ENCODE assay signal across 38 cellular contexts in genomic region chr1:206883160-206883559, GRCh38. TPM values are rescaled to one million over a fixed set of nuclear protein-coding genes. Genes with fewer than 3 reads are reported as not detected.
"Had no signal": no experiment of that assay in that cellular context is flagged by ENCODE, and none has a peak within 500 bp of the region (broad histone marks: within the 10 kb centered on the region; RNA-seq: fewer than 3 reads in every experiment).

No MANE protein-coding gene starts in this region.

- H3K9me3 ChIP-seq: neutrophil had no signal

- H3K4me1 ChIP-seq: lower lobe of right lung, neural progenitor cell, parathyroid adenoma, right atrium auricular region, right lobe of liver, tibial nerve, uterus had no signal

- H3K27me3 ChIP-seq: neural progenitor cell, right atrium auricular region, right lobe of liver, tibial nerve, uterus had no signal

- H3K4me3 ChIP-seq: lower lobe of right lung, neural progenitor cell, right atrium auricular region, right lobe of liver, smooth muscle cell, tibial nerve, uterus had no signal

- H3K9ac ChIP-seq: neural progenitor cell, parathyroid adenoma had no signal

- H3K4me3 Mint-ChIP-seq: mesothelial cell of epicardium; naive B cell; natural killer cell; nephron progenitor cell; neural progenitor cell; stimulated activated memory B cell treated with anti-CD40 and anti-IgM and Interleukin-4, amounts not matched to agents 10 μg/mL and 1 μg/mL and 100 μg/mL, for 72 hours; stimulated activated naive CD8-positive, alpha-beta T cell treated with anti-CD3 and anti-CD28 coated beads, Interleukin-15, amount 100 ng/mL, for 72 hours; type B pancreatic cell had no signal

- H3K27ac Mint-ChIP-seq: mesothelial cell of epicardium; naive B cell; natural killer cell; nephron progenitor cell; neural progenitor cell; progenitor cell of endocrine pancreas; stimulated activated memory B cell treated with anti-CD40 and anti-IgM and Interleukin-4, amounts not matched to agents 10 μg/mL and 1 μg/mL and 100 μg/mL, for 72 hours; stimulated activated naive CD8-positive, alpha-beta T cell treated with anti-CD3 and anti-CD28 coated beads, Interleukin-15, amount 100 ng/mL, for 72 hours; type B pancreatic cell had no signal

- H3K4me1 Mint-ChIP-seq: naive B cell; neural progenitor cell; stimulated activated naive CD8-positive, alpha-beta T cell treated with anti-CD3 and anti-CD28 coated beads, Interleukin-15, amount 100 ng/mL, for 72 hours had no signal

- H3K4me2 ChIP-seq: neural progenitor cell, smooth muscle cell had no signal

- H3K36me3 ChIP-seq: lower lobe of right lung, neural progenitor cell, neutrophil, right atrium auricular region, right lobe of liver, tibial nerve, uterus had no signal

- H3K79me2 ChIP-seq: parathyroid adenoma had no signal

- H3K27ac ChIP-seq: lower lobe of right lung, neural progenitor cell, neutrophil, parathyroid adenoma, right atrium auricular region, right lobe of liver, tibial nerve, uterus had no signal

- DNase-seq: hypothalamus; islet precursor cell; kidney glomerular epithelial cell; left cardiac atrium; left ventricle myocardium superior; lower lobe of right lung; mesendoderm; naive B cell; natural killer cell; nephron progenitor cell; occipital lobe; right lobe of liver; stimulated activated CD4-positive, alpha-beta T cell treated with anti-CD3 and anti-CD28 coated beads, Interleukin-1b, Interleukin-23, amount 100 ng/mL, for 48 hours; stimulated activated CD4-positive, alpha-beta T cell treated with anti-CD3 and anti-CD28 coated beads, Interleukin-2, amount 100 ng/mL, for 48 hours; stimulated activated CD4-positive, alpha-beta T cell treated with anti-CD3 and anti-CD28 coated beads, Interleukin-4, amount 100 ng/mL, for 4 hours; stimulated activated CD8-positive, alpha-beta memory T cell treated with anti-CD3 and anti-CD28 coated beads, Interleukin-4, amount 100 ng/mL, for 48 hours; stimulated activated naive CD4-positive, alpha-beta T cell treated with Interleukin-2 at 50 U/mL for 16 hours; stimulated activated naive CD8-positive, alpha-beta T cell treated with anti-CD3 and anti-CD28 coated beads, Interleukin-15, amount 100 ng/mL, for 72 hours; substantia nigra; uterus had no signal

- H3K27me3 Mint-ChIP-seq: stimulated activated memory B cell treated with anti-CD40 and anti-IgM and Interleukin-4, amounts not matched to agents 10 μg/mL and 1 μg/mL and 100 μg/mL, for 72 hours; stimulated activated naive CD8-positive, alpha-beta T cell treated with anti-CD3 and anti-CD28 coated beads, Interleukin-15, amount 100 ng/mL, for 72 hours had no signal

- H2AFZ ChIP-seq: neural progenitor cell, parathyroid adenoma had no signal

- H3K9me3 Mint-ChIP-seq: type B pancreatic cell had no signal

- H3K36me3 Mint-ChIP-seq: mesothelial cell of epicardium, neural progenitor cell, type B pancreatic cell had no signal

RNA-seq across cellular contexts. Expression of gene IL24, which starts 14.1 kb away (rescaled TPM):
- total RNA-seq: left cardiac atrium, left lobe of liver, left ventricle myocardium superior, lower lobe of right lung, mesothelial cell of epicardium, natural killer cell, occipital lobe, osteocyte, progenitor cell of endocrine pancreas, pulmonary artery endothelial cell, renal cortical epithelial cell, right lobe of liver, skeletal muscle tissue, temporal lobe, tibial nerve, ureter, uterus had no signal

RNA-seq across cellular contexts. Expression of gene IL20, which starts 17.7 kb away (rescaled TPM):
- total RNA-seq: left cardiac atrium, left lobe of liver, left ventricle myocardium superior, lower lobe of right lung, mesothelial cell of epicardium, mononuclear cell, natural killer cell, osteocyte, progenitor cell of endocrine pancreas, pulmonary artery endothelial cell, renal cortical epithelial cell, right lobe of liver, skeletal muscle tissue, smooth muscle cell, temporal lobe, tibial nerve, ureter had no signal
- polyA plus RNA-seq: smooth muscle cell had no signal

RNA-seq across cellular contexts. Expression of gene FCMR, which starts 38.6 kb away (rescaled TPM):
- total RNA-seq: mesothelial cell of epicardium, osteocyte, progenitor cell of endocrine pancreas, pulmonary artery endothelial cell, smooth muscle cell had no signal
